1 cellular context compared by ENCODE assay signal in the genomic region with DNA sequence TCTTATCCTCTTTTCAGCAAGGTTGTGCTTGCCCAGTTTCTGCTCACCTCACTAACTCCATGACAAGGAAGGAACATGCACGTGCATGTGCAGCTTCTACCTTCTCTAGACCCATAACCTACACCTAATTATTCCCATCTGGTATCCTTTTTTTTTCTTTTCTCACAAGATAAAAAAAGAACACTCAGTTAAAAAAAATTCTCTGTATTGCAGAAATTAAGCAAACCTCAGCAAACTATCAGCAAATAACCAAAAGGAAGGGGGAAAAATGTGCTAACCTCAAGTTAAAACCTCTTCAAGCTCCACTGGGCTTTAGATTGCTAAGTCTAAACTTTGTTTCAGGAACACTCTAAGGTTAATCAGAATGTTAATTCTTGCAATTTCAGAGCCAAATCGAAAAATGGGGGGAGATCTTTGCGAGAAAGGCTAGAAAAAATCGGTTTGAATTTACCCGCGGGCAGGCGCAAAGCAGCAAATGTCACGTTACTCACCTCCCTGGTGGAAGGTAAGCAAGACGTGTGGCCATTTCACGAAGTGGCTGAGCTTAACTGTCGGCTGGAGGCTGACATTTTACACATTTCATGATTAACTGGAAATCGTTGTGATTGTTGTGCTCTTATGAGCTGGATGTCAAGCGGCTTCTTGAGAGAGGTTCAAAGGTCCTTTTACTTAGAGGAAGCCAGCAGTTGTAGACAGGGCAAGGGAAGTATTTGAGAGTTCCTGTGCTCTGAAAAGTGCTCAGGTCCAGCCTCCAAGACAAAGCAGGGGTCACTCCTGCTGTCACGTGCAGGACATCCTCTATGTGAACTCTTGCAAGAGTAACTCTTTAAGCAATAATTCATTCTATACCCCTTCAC.
TF ChIP-seq lines count a peak whose summit lies in the region.

No MANE protein-coding gene starts in this region.

TF ChIP-seq in GM23338, 12 proteins besides CTCF, POLR2A, EP300 and RAD21 (continued from another document):
- TF ChIP-seq, protein P1, sequence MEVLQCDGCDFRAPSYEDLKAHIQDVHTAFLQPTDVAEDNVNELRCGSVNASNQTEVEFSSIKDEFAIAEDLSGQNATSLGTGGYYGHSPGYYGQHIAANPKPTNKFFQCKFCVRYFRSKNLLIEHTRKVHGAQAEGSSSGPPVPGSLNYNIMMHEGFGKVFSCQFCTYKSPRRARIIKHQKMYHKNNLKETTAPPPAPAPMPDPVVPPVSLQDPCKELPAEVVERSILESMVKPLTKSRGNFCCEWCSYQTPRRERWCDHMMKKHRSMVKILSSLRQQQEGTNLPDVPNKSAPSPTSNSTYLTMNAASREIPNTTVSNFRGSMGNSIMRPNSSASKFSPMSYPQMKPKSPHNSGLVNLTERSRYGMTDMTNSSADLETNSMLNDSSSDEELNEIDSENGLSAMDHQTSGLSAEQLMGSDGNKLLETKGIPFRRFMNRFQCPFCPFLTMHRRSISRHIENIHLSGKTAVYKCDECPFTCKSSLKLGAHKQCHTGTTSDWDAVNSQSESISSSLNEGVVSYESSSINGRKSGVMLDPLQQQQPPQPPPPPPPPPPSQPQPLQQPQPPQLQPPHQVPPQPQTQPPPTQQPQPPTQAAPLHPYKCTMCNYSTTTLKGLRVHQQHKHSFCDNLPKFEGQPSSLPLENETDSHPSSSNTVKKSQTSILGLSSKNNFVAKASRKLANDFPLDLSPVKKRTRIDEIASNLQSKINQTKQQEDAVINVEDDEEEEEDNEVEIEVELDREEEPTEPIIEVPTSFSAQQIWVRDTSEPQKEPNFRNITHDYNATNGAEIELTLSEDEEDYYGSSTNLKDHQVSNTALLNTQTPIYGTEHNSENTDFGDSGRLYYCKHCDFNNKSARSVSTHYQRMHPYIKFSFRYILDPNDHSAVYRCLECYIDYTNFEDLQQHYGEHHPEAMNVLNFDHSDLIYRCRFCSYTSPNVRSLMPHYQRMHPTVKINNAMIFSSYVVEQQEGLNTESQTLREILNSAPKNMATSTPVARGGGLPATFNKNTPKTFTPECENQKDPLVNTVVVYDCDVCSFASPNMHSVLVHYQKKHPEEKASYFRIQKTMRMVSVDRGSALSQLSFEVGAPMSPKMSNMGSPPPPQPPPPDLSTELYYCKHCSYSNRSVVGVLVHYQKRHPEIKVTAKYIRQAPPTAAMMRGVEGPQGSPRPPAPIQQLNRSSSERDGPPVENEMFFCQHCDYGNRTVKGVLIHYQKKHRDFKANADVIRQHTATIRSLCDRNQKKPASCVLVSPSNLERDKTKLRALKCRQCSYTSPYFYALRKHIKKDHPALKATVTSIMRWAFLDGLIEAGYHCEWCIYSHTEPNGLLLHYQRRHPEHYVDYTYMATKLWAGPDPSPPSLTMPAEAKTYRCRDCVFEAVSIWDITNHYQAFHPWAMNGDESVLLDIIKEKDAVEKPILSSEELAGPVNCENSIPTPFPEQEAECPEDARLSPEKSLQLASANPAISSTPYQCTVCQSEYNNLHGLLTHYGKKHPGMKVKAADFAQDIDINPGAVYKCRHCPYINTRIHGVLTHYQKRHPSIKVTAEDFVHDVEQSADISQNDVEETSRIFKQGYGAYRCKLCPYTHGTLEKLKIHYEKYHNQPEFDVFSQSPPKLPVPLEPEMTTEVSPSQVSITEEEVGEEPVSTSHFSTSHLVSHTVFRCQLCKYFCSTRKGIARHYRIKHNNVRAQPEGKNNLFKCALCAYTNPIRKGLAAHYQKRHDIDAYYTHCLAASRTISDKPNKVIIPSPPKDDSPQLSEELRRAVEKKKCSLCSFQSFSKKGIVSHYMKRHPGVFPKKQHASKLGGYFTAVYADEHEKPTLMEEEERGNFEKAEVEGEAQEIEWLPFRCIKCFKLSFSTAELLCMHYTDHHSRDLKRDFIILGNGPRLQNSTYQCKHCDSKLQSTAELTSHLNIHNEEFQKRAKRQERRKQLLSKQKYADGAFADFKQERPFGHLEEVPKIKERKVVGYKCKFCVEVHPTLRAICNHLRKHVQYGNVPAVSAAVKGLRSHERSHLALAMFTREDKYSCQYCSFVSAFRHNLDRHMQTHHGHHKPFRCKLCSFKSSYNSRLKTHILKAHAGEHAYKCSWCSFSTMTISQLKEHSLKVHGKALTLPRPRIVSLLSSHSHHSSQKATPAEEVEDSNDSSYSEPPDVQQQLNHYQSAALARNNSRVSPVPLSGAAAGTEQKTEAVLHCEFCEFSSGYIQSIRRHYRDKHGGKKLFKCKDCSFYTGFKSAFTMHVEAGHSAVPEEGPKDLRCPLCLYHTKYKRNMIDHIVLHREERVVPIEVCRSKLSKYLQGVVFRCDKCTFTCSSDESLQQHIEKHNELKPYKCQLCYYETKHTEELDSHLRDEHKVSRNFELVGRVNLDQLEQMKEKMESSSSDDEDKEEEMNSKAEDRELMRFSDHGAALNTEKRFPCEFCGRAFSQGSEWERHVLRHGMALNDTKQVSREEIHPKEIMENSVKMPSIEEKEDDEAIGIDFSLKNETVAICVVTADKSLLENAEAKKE (CRISPR knock-in tag; IDR thresholded peaks at IDR 0.05) = no peak
- TF ChIP-seq ZNF114 (CRISPR knock-in tag; IDR thresholded peaks at IDR 0.05) = no peak
- TF ChIP-seq EZH2phosphoT487 (IDR thresholded peaks at IDR 0.05; ENCODE audit: unreplicated experiment) = no peak
- TF ChIP-seq, protein P2, sequence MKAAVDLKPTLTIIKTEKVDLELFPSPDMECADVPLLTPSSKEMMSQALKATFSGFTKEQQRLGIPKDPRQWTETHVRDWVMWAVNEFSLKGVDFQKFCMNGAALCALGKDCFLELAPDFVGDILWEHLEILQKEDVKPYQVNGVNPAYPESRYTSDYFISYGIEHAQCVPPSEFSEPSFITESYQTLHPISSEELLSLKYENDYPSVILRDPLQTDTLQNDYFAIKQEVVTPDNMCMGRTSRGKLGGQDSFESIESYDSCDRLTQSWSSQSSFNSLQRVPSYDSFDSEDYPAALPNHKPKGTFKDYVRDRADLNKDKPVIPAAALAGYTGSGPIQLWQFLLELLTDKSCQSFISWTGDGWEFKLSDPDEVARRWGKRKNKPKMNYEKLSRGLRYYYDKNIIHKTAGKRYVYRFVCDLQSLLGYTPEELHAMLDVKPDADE (IDR thresholded peaks at IDR 0.05) = no peak
